ENCODE assay signal across 8 cellular contexts in the genomic region with DNA sequence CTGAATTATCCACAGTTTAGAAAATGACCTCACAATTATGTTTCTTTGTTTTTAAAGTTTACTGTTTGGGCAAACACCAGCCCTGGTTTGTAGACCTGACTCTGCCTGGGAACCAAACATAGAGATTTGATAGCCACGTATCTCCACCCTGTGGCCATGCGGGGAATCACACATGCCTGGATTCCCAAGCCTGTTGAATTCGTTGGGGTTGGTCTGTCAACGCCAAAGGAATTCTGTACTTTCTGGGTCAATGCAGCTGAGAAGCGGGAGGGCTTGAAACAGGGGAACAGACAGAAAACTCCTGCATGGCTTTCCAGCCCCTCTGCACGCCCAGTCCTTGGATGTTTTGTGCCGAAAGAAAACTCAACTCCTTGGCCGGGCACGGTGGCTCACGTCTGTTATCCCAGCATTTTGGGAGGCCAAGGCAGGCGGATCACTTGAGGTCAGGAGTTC. TPM values are rescaled to one million over a fixed set of nuclear protein-coding genes. Genes with fewer than 3 reads are reported as not detected.
A peak's percentile ranks its signal among the peaks of the same experiment; 100 is the strongest.
DNase-seq lines count a peak whose midpoint lies in the region; ATAC-seq and TF ChIP-seq lines count a peak whose summit lies in the region.

No MANE protein-coding gene starts in this region.

- no peak overlapping the region for H3K4me3 Mint-ChIP-seq in CD4-positive, alpha-beta T cell
- no peak overlapping the region for H3K4me3 Mint-ChIP-seq in activated CD8-positive, alpha-beta T cell treated with anti-CD3 and anti-CD28 coated beads, Interleukin-2, amount 10 ng/mL, durations not matched to agents 7 days and 5 days
- H3K4me3 Mint-ChIP-seq in endodermal cell (no peak overlapping the region), memory B cell (no peak overlapping the region)

- peaks cover 6% of the 10 kb centered on the region for H3K27me3 Mint-ChIP-seq in CD4-positive, alpha-beta T cell
- H3K27me3 Mint-ChIP-seq in activated CD8-positive, alpha-beta T cell treated with anti-CD3 and anti-CD28 coated beads, Interleukin-2, amount 10 ng/mL, durations not matched to agents 7 days and 5 days (ENCODE audit: low read depth): peaks cover 12% of the 10 kb centered on the region
- H3K27me3 Mint-ChIP-seq in endodermal cell (ENCODE audit: insufficient read depth) (peaks cover 12% of the 10 kb centered on the region), memory B cell (peaks cover 2% of the 10 kb centered on the region)

- H3K36me3 Mint-ChIP-seq in CD4-positive, alpha-beta T cell (ENCODE audit: low read depth): no peaks in the 10 kb centered on the region
- no peaks in the 10 kb centered on the region for H3K36me3 Mint-ChIP-seq in activated CD8-positive, alpha-beta T cell treated with anti-CD3 and anti-CD28 coated beads, Interleukin-2, amount 10 ng/mL, durations not matched to agents 7 days and 5 days (ENCODE audit: low read depth)
- H3K36me3 Mint-ChIP-seq in endodermal cell (ENCODE audit: low read depth): no peaks in the 10 kb centered on the region
- H3K36me3 Mint-ChIP-seq in memory B cell: peaks cover 9% of the 10 kb centered on the region

- no peak overlapping the region for H3K9ac ChIP-seq in endodermal cell (ENCODE audit: extremely low read depth, low read length, poor library complexity, severe bottlenecking)

- H3K9me3 Mint-ChIP-seq in CD4-positive, alpha-beta T cell: no peaks in the 10 kb centered on the region
- no peaks in the 10 kb centered on the region for H3K9me3 Mint-ChIP-seq in activated CD8-positive, alpha-beta T cell treated with anti-CD3 and anti-CD28 coated beads, Interleukin-2, amount 10 ng/mL, durations not matched to agents 7 days and 5 days (ENCODE audit: insufficient read depth)
- H3K9me3 Mint-ChIP-seq in endodermal cell (peaks cover 11% of the 10 kb centered on the region), memory B cell (peaks cover 4% of the 10 kb centered on the region)

- peak; percentile 78 for ATAC-seq in CD4-positive, alpha-beta T cell (ENCODE audit: poor library complexity)
- peak; percentile 72 for ATAC-seq in activated CD8-positive, alpha-beta T cell treated with anti-CD3 and anti-CD28 coated beads, Interleukin-2, amount 10 ng/mL, durations not matched to agents 7 days and 5 days
- ATAC-seq in memory B cell (ENCODE audit: low read depth) (peak; percentile 68), GM21528 (IDR thresholded peaks at IDR 0.05; ENCODE audit: low FRiP score, unreplicated experiment) (no peak)

- H3K4me1 ChIP-seq in HEK293 (ENCODE audit: control insufficient read depth, insufficient read depth, low read length): no peaks in the 10 kb centered on the region
- no peaks in the 10 kb centered on the region for H3K4me1 ChIP-seq in endodermal cell (ENCODE audit: control insufficient read depth, insufficient read depth, low read length)

- 47 to 59% methylated on average over 9 to 11 of the region's 11 CpGs for WGBS in endodermal cell (ENCODE audit: insufficient coverage in 1 of 2, insufficient read length in 1 of 2), 2 experiments

- H3K27me3 ChIP-seq in CD4-positive, alpha-beta T cell (ENCODE audit: control insufficient read depth, insufficient read depth, low read length): no peaks in the 10 kb centered on the region
- no peaks in the 10 kb centered on the region for H3K27me3 ChIP-seq in endodermal cell (ENCODE audit: control insufficient read depth, insufficient read depth, low read length, poor library complexity, severe bottlenecking)

- DNase-seq in CD4-positive, alpha-beta T cell: peak; percentile 48 to 74 (median 61)
- DNase-seq in NCI-H82 (lab: John Stamatoyannopoulos, UW) (peak; percentile 84), endodermal cell (peak; percentile 97), memory B cell (ENCODE audit: low spot score in 2 of 2) (peak; percentile 44 to 65)
- peak; percentile 76 for DNase-seq in activated CD8-positive, alpha-beta T cell treated with anti-CD3 and anti-CD28 coated beads, Interleukin-2, amount 10 ng/mL, durations not matched to agents 7 days and 5 days
- peak; percentile 45 for DNase-seq in stimulated activated CD8-positive, alpha-beta memory T cell treated with anti-CD3 and anti-CD28 coated beads, Interleukin-4, amount 100 ng/mL, for 24 hours (ENCODE audit: low read depth)

- no peak overlapping the region for H3K27ac Mint-ChIP-seq in CD4-positive, alpha-beta T cell
- no peak overlapping the region for H3K27ac Mint-ChIP-seq in activated CD8-positive, alpha-beta T cell treated with anti-CD3 and anti-CD28 coated beads, Interleukin-2, amount 10 ng/mL, durations not matched to agents 7 days and 5 days
- H3K27ac Mint-ChIP-seq in endodermal cell (no peak overlapping the region), memory B cell (no peak overlapping the region)

- CTCF ChIA-PET in CD4-positive, alpha-beta T cell (lab: Charles Lee): interaction anchor here (1.1 to 1.7 kb wide), 3 partner anchors 114 to 126 kb away, joined by 3 to 4 read pairs (median 4); a partner anchor contains a TSS
- CTCF ChIA-PET in HEK293 (lab: Yijun Ruan, JAX): interaction anchor here (0.7 to 5.8 kb wide), 14 partner anchors 9 to 253 kb away, joined by 3 to 55 read pairs (median 4); a partner anchor contains a TSS
- CTCF ChIA-PET in activated CD8-positive, alpha-beta T cell treated with anti-CD3 and anti-CD28 coated beads, Interleukin-2, amount 10 ng/mL, durations not matched to agents 7 days and 5 days (lab: Charles Lee): interaction anchor here (0.7 to 8.3 kb wide), 9 partner anchors 14 to 136 kb away, joined by 3 to 66 read pairs (median 3); a partner anchor contains a TSS

- TF ChIP-seq CTCF in CD4-positive, alpha-beta T cell (IDR thresholded peaks at IDR 0.05): peak; percentile 90
- 0 out of 2 replicates have a peak, but pooled peaks have one; percentile 40 for TF ChIP-seq CTCF in HEK293 (tag by site-specific recombination; IDR thresholded peaks at IDR 0.05)
- TF ChIP-seq CTCF in endodermal cell (conservative IDR thresholded peaks at IDR 0.05): peak; percentile 95

- H3K27ac ChIP-seq in CD4-positive, alpha-beta T cell (ENCODE audit: low read depth, low read length): no peak overlapping the region
- H3K27ac ChIP-seq in HEK293 (ENCODE audit: extremely low read depth, low read depth, low read length) (no peak overlapping the region), endodermal cell (ENCODE audit: low read depth, low read length) (no peak overlapping the region)

- no peak overlapping the region for H3K4me3 ChIP-seq in HEK293 (ENCODE audit: low read depth, low read length)
- H3K4me3 ChIP-seq in endodermal cell (ENCODE audit: low read length): no peak overlapping the region

- no peaks in the 10 kb centered on the region for H3K36me3 ChIP-seq in HEK293 (ENCODE audit: control insufficient read depth in 2 of 2, insufficient read depth in 1 of 2, low read length in 2 of 2)
- H3K36me3 ChIP-seq in endodermal cell (ENCODE audit: control insufficient read depth, insufficient read depth, low read length): no peaks in the 10 kb centered on the region

- H3K9me3 ChIP-seq in CD4-positive, alpha-beta T cell (ENCODE audit: control insufficient read depth, low read length): no peaks in the 10 kb centered on the region
- H3K9me3 ChIP-seq in HEK293 (ENCODE audit: control insufficient read depth, insufficient read depth, low read depth, low read length): no peaks in the 10 kb centered on the region
- H3K9me3 ChIP-seq in endodermal cell (ENCODE audit: control insufficient read depth, low read length): no peaks in the 10 kb centered on the region

- intact Hi-C loops in CD4-positive, alpha-beta T cell (cut with DNase I, micrococcal nuclease): loop anchor here (1.0 to 10.0 kb wide), 8 partner anchors 39 to 189 kb away; no protein-coding TSS in a partner anchor

- peaks cover 7% of the 10 kb centered on the region for H3K4me1 Mint-ChIP-seq in CD4-positive, alpha-beta T cell (ENCODE audit: low read depth)
- peaks cover 13% of the 10 kb centered on the region for H3K4me1 Mint-ChIP-seq in activated CD8-positive, alpha-beta T cell treated with anti-CD3 and anti-CD28 coated beads, Interleukin-2, amount 10 ng/mL, durations not matched to agents 7 days and 5 days (ENCODE audit: low read depth)
- no peaks in the 10 kb centered on the region for H3K4me1 Mint-ChIP-seq in endodermal cell
- no peaks in the 10 kb centered on the region for H3K4me1 Mint-ChIP-seq in memory B cell

- POLR2A ChIA-PET in CD4-positive, alpha-beta T cell (lab: Charles Lee): interaction anchor here (1.4 kb wide), 1 partner anchor 39 kb away, joined by 4 read pairs; no protein-coding TSS in a partner anchor
- POLR2A ChIA-PET in HEK293 (lab: Yijun Ruan, JAX): no interaction called here
- POLR2A ChIA-PET in activated CD8-positive, alpha-beta T cell treated with anti-CD3 and anti-CD28 coated beads, Interleukin-2, amount 10 ng/mL, durations not matched to agents 7 days and 5 days (lab: Charles Lee): no interaction called here

TF ChIP-seq in HEK293, 187 proteins besides CTCF, POLR2A, EP300 and RAD21 (continues in another document):
- peak; percentile 96 for TF ChIP-seq SCRT1 (tag by site-specific recombination; IDR thresholded peaks at IDR 0.05; ENCODE audit: borderline replicate concordance)
- TF ChIP-seq ZNF654 (tag by site-specific recombination; IDR thresholded peaks at IDR 0.05; ENCODE audit: low read depth): peak; percentile 88
- TF ChIP-seq ZNF16 (tag by site-specific recombination; IDR thresholded peaks at IDR 0.05; ENCODE audit: low read depth): no peak
- TF ChIP-seq, protein P1, sequence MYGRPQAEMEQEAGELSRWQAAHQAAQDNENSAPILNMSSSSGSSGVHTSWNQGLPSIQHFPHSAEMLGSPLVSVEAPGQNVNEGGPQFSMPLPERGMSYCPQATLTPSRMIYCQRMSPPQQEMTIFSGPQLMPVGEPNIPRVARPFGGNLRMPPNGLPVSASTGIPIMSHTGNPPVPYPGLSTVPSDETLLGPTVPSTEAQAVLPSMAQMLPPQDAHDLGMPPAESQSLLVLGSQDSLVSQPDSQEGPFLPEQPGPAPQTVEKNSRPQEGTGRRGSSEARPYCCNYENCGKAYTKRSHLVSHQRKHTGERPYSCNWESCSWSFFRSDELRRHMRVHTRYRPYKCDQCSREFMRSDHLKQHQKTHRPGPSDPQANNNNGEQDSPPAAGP (tag by site-specific recombination; IDR thresholded peaks at IDR 0.05): no peak

RNA-seq across cellular contexts. Expression of a gene that starts 27.0 kb away (rescaled TPM):
- total RNA-seq in CD4-positive, alpha-beta T cell: 1 to 10 TPM; 1.8 to 2.6 TPM
- 1 to 10 TPM; 2.1 to 2.8 TPM for total RNA-seq in activated CD8-positive, alpha-beta T cell treated with anti-CD3 and anti-CD28 coated beads, Interleukin-2, amount 10 ng/mL, durations not matched to agents 7 days and 5 days
- total RNA-seq in endodermal cell: not detected
- polyA plus RNA-seq in endodermal cell (2013, experiment 1 of 2): not detected
- not detected for polyA plus RNA-seq in endodermal cell (2013, experiment 2 of 2)

RNA-seq across cellular contexts. Expression of a gene that starts 37.9 kb away (rescaled TPM):
- under 1 TPM; 0.36 to 0.56 TPM for total RNA-seq in CD4-positive, alpha-beta T cell
- not detected for total RNA-seq in activated CD8-positive, alpha-beta T cell treated with anti-CD3 and anti-CD28 coated beads, Interleukin-2, amount 10 ng/mL, durations not matched to agents 7 days and 5 days
- total RNA-seq in endodermal cell: not detected
- not detected for polyA plus RNA-seq in endodermal cell (2013, experiment 1 of 2)
- polyA plus RNA-seq in endodermal cell (2013, experiment 2 of 2): not detected

RNA-seq across cellular contexts. Expression of a gene that starts 52.5 kb away (rescaled TPM):
- under 1 TPM; 0.41 to 0.50 TPM for total RNA-seq in CD4-positive, alpha-beta T cell
- under 1 TPM; 0.47 to 0.57 TPM for total RNA-seq in activated CD8-positive, alpha-beta T cell treated with anti-CD3 and anti-CD28 coated beads, Interleukin-2, amount 10 ng/mL, durations not matched to agents 7 days and 5 days
- total RNA-seq in endodermal cell: not detected
- not detected for polyA plus RNA-seq in endodermal cell (2013, experiment 1 of 2)
- not detected for polyA plus RNA-seq in endodermal cell (2013, experiment 2 of 2)

Comparison
In these comparisons a context has a peak if more than half of its experiments do, and no peak if none do; other contexts are left out.
1. DNase-seq: peak in every context shown above with its lines; median percentile 97 in endodermal cell; 84 in NCI-H82; 76 in activated CD8-positive, alpha-beta T cell treated with anti-CD3 and anti-CD28 coated beads, Interleukin-2, amount 10 ng/mL, durations not matched to agents 7 days and 5 days; 61 in CD4-positive, alpha-beta T cell; 54 in memory B cell; 45 in stimulated activated CD8-positive, alpha-beta memory T cell treated with anti-CD3 and anti-CD28 coated beads, Interleukin-4, amount 100 ng/mL, for 24 hours.
2. CTCF ChIP-seq: peak in every context shown above with its lines; median percentile 95 in endodermal cell; 90 in CD4-positive, alpha-beta T cell; 40 in HEK293.